ENCODE assay signal across 8 cellular contexts in the genomic region with DNA sequence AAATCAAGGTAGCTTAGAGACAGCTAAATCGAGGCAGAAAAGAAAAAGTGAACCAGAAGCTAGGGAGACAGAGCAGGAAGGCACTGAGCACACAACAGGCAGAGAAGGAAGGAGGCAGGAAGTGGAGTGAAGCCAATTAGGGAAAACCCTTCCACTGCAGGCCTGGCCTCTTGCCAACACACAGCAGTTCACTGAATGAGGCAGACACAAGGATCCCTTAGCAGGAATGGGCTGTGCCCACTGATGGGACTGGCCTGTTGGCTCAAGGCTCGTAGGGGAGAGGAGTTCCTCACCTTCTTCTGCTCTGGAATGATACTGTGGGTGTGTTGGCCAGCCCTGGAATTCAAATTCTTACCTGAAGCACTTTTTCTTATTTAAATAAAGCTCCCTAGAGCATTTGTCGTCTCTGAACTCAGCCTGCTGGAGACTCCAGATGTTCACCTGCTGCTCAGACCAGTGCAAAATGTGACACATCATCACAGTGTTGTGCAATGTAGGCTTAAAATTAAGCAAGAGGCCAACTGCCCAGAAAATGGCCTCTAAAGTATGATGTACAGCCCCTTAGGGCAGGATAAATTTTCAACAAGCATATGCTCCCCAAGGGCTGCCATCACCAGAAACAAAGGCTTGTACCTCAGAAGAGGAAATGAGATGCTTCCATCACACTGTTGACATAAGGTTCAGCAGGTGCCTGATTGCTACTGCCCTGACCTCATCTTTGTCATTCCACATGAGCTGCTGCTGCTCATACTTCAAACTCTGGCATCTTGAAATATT.
DNase-seq lines count a peak whose midpoint lies in the region; ATAC-seq and TF ChIP-seq lines count a peak whose summit lies in the region.

No MANE protein-coding gene starts in this region.

- TF ChIP-seq POLR2A in NB4 (IDR thresholded peaks at IDR 0.05; ENCODE audit: extremely low read depth, insufficient read length), result no peak
- TF ChIP-seq POLR2A in esophagus muscularis mucosa (IDR thresholded peaks at IDR 0.05; ENCODE audit: low read depth), result no peak

- H3K9me3 Mint-ChIP-seq in brain, result peaks cover 0 to 7% (median 0%) of the 10 kb centered on the region in 5 experiments

- intact Hi-C loops in esophagus muscularis mucosa (cut with DNase I), result no loop called here

- H3K36me3 Mint-ChIP-seq in brain, result peaks cover 21% of the 10 kb centered on the region

- H3K4me1 ChIP-seq in esophagus muscularis mucosa, result peaks cover 0 to 6% (median 3%) of the 10 kb centered on the region in 4 donors

- no peak overlapping the region for H3K27ac ChIP-seq in esophagus muscularis mucosa (replicated peaks in 1 of 4)

- H3K27me3 Mint-ChIP-seq in brain, result no peaks in the 10 kb centered on the region

- H3K4me3 ChIP-seq in NB4 (ENCODE audit: low read depth, low read length), result no peak overlapping the region
- no peak overlapping the region for H3K4me3 ChIP-seq in esophagus muscularis mucosa

- WGBS in esophagus muscularis mucosa, result 40% methylated on average over 3 of the region's 3 CpGs

- no peaks in the 10 kb centered on the region for H3K36me3 ChIP-seq in esophagus muscularis mucosa

- no peak for TF ChIP-seq EP300 in esophagus muscularis mucosa (IDR thresholded peaks at IDR 0.05)

- no peak overlapping the region for H3K4me3 Mint-ChIP-seq in brain

- peaks cover 18% of the 10 kb centered on the region for H3K4me1 Mint-ChIP-seq in brain

- no peaks in the 10 kb centered on the region for H3K27me3 ChIP-seq in esophagus muscularis mucosa

- peak; percentile 56 for DNase-seq in EL
- DNase-seq in NB4 (ENCODE audit: low read depth), result peak; percentile 72
- peak; percentile 3 for DNase-seq in myocyte (ENCODE audit: low read depth)
- no peak for DNase-seq in SW 1271 (lab: John Stamatoyannopoulos, UW)
- DNase-seq in esophagus muscularis mucosa (ENCODE audit: extremely low spot score), result no peak
- no peak for DNase-seq in stimulated activated CD4-positive, alpha-beta T cell treated with anti-CD3 and anti-CD28 coated beads, Interleukin-4, amount 100 ng/mL, for 4 hours

- H3K27ac Mint-ChIP-seq in brain, result peak overlapping the region in 3 of 5 experiments; percentile 6 to 42 (median 42)

- H3K9me3 ChIP-seq in esophagus muscularis mucosa, result no peaks in the 10 kb centered on the region

- ATAC-seq in GM18498 (IDR thresholded peaks at IDR 0.05; ENCODE audit: unreplicated experiment), result no peak

- no peak for TF ChIP-seq CTCF in NB4 (IDR thresholded peaks at IDR 0.05; ENCODE audit: low read depth, low read length)
- TF ChIP-seq CTCF in brain (conservative IDR thresholded peaks at IDR 0.05), result no peak
- no peak for TF ChIP-seq CTCF in esophagus muscularis mucosa (IDR thresholded peaks at IDR 0.05)

Comparison
In these comparisons a context has a peak if more than half of its experiments do, and no peak if none do; other contexts are left out.
1. DNase-seq: peak in EL (single experiment), NB4 (single experiment) and myocyte (single experiment); none in SW 1271 (0 of 2), esophagus muscularis mucosa (single experiment) and stimulated activated CD4-positive, alpha-beta T cell treated with anti-CD3 and anti-CD28 coated beads, Interleukin-4, amount 100 ng/mL, for 4 hours (0 of 2).